ENCODE assay signal across 8 cellular contexts in genomic region chr9:114612272-114612923, GRCh38. TPM values are rescaled to one million over a fixed set of nuclear protein-coding genes. Genes with fewer than 3 reads are reported as not detected.
DNase-seq lines count a peak whose midpoint lies in the region; ATAC-seq, FAIRE-seq and TF ChIP-seq lines count a peak whose summit lies in the region.

No MANE protein-coding gene starts in this region.

- POLR2A ChIA-PET in SK-N-SH (lab: Yijun Ruan, JAX), result interaction anchor here (1.5 to 2.6 kb wide), 2 partner anchors 18 to 25 kb away, joined by 3 to 18 read pairs; partner anchors contain the start of gene ATP6V1G1

- TF ChIP-seq CTCF in GM12875 (IDR thresholded peaks at IDR 0.05; ENCODE audit: borderline replicate concordance, insufficient read depth, low read depth, low read length) (no peak), SK-N-SH (IDR thresholded peaks at IDR 0.05) (no peak), fibroblast of the aortic adventitia (IDR thresholded peaks at IDR 0.05; ENCODE audit: insufficient read depth, low read length) (no peak)

- WGBS in SK-N-SH (ENCODE audit: low lambda C conversion rate), result 69% methylated on average over 4 of the region's 4 CpGs

- TF ChIP-seq RAD21 in SK-N-SH (IDR thresholded peaks at IDR 0.05; ENCODE audit: low read length), result no peak

- H3K4me3 ChIP-seq in GM12875 (ENCODE audit: low read depth, low read length) (peak overlapping the region; percentile 62), SK-N-SH (ENCODE audit: low read depth in 2 of 2, low read length in 1 of 2) (peak overlapping the region; percentile 61 to 86; a peak in 3 of 4 replicates), fibroblast of the aortic adventitia (ENCODE audit: low read depth, low read length) (peak overlapping the region; percentile 75), rectal smooth muscle tissue (ENCODE audit: low read length) (peak overlapping the region; percentile 87)

- H3K9me3 ChIP-seq in SK-N-SH, result no peaks in the 10 kb centered on the region

- no peak for TF ChIP-seq EP300 in SK-N-SH (IDR thresholded peaks at IDR 0.05; ENCODE audit: borderline replicate concordance in 1 of 2, low read depth in 1 of 2, low read length in 1 of 2)

- H3K4me1 ChIP-seq in SK-N-SH (ENCODE audit: control insufficient read depth in 1 of 2, insufficient read depth in 2 of 2, low read depth in 1 of 2, low read length in 1 of 2) (peaks cover 4 to 15% of the 10 kb centered on the region in 2 experiments; a peak in 1 of 4 replicates), rectal smooth muscle tissue (ENCODE audit: control insufficient read depth, insufficient read depth, low read length) (peaks cover 16% of the 10 kb centered on the region)

- no peaks in the 10 kb centered on the region for H3K36me3 ChIP-seq in SK-N-SH (replicated peaks in 1 of 2; ENCODE audit: control insufficient read depth in 1 of 2, insufficient read depth in 2 of 2, low read length in 1 of 2)
- no peaks in the 10 kb centered on the region for H3K36me3 ChIP-seq in rectal smooth muscle tissue (ENCODE audit: control insufficient read depth, insufficient read depth, low read length)

- ATAC-seq in GM18519 (IDR thresholded peaks at IDR 0.05; ENCODE audit: low FRiP score, unreplicated experiment), result no peak

- H3K4me2 ChIP-seq in SK-N-SH, result peak overlapping the region; percentile 92

- no peaks in the 10 kb centered on the region; the same call in 1 of the 2 replicates for H3K79me2 ChIP-seq in SK-N-SH (ENCODE audit: insufficient read depth)

- CTCF ChIA-PET in SK-N-SH (lab: Yijun Ruan, JAX), result interaction anchor here (1.0 to 1.5 kb wide), 3 partner anchors 41 to 207 kb away, joined by 4 to 8 read pairs (median 7); no protein-coding TSS in a partner anchor

- H2AFZ ChIP-seq in SK-N-SH (ENCODE audit: low read depth), result 0 out of 2 replicates have a peak overlapping the region, but pooled peaks have one; percentile 80

- no peak for FAIRE-seq in HTR-8/SVneo (lab: Jason Lieb, UNC)

- H3K27me3 ChIP-seq in SK-N-SH (ENCODE audit: insufficient read depth), result no peaks in the 10 kb centered on the region
- no peaks in the 10 kb centered on the region for H3K27me3 ChIP-seq in rectal smooth muscle tissue (ENCODE audit: control insufficient read depth, insufficient read depth, low read length)

- H4K20me1 ChIP-seq in SK-N-SH (ENCODE audit: insufficient read depth), result no peaks in the 10 kb centered on the region

- no peaks in the 10 kb centered on the region for H3F3A ChIP-seq in SK-N-SH (replicated peaks; ENCODE audit: insufficient read depth)

- H3K27ac ChIP-seq in SK-N-SH (ENCODE audit: low read depth in 2 of 2, low read length in 1 of 2) (peak overlapping the region in 1 of 2 experiments; percentile 69; a peak in 3 of 4 replicates), rectal smooth muscle tissue (ENCODE audit: low read depth, low read length) (peak overlapping the region; percentile 95)

- H3K9me2 ChIP-seq in SK-N-SH, result no peaks in the 10 kb centered on the region

- peak; percentile 37 for DNase-seq in SK-N-SH
- no peak for DNase-seq in fibroblast of the aortic adventitia (ENCODE audit: low read depth)
- DNase-seq in HTR-8/SVneo (ENCODE audit: insufficient read length, low spot score), result no peak
- no peak for DNase-seq in SKM-1 treated with dmso at 0.1 percent for 144 hours (lab: John Stamatoyannopoulos, UW; ENCODE audit: unreplicated experiment)
- no peak for DNase-seq in middle frontal gyrus (ENCODE audit: extremely low spot score, low spot score)

- H3K9ac ChIP-seq in SK-N-SH, result peak overlapping the region; percentile 77; the same call in 1 of the 2 replicates
- peak overlapping the region; percentile 45 for H3K9ac ChIP-seq in rectal smooth muscle tissue (ENCODE audit: low read length)

TF ChIP-seq in SK-N-SH, 30 proteins besides CTCF, POLR2A, EP300 and RAD21:
- TF ChIP-seq POLR2AphosphoS5 (IDR thresholded peaks at IDR 0.05; ENCODE audit: low read depth, low read length) (no peak), MAX (IDR thresholded peaks at IDR 0.05; ENCODE audit: low read depth) (no peak)

RNA-seq across cellular contexts. Expression of gene TMEM268, which starts 1.3 kb away (rescaled TPM):
- polyA plus RNA-seq in SK-N-SH (2012; rRNA removed), result 5.8 and 7.4 TPM in 2 replicates
- 6.0 and 6.3 TPM in 2 replicates for polyA plus RNA-seq in SK-N-SH (2012; cell fraction: cytosol; rRNA removed)
- polyA plus RNA-seq in SK-N-SH (2012; cell fraction: nucleus; rRNA removed), result 6.4 and 8.3 TPM in 2 replicates
- 4.9 and 12.0 TPM in 2 replicates for total RNA-seq in fibroblast of the aortic adventitia (ENCODE audit: low replicate concordance)

RNA-seq across cellular contexts. Expression of gene ATP6V1G1, which starts 24.8 kb away (rescaled TPM):
- 119 and 143 TPM in 2 replicates for polyA plus RNA-seq in SK-N-SH (2012; rRNA removed)
- 157 and 182 TPM in 2 replicates for polyA plus RNA-seq in SK-N-SH (2012; cell fraction: cytosol; rRNA removed)
- polyA plus RNA-seq in SK-N-SH (2012; cell fraction: nucleus; rRNA removed), result 47.6 and 61.5 TPM in 2 replicates
- 88.2 and 128 TPM in 2 replicates for total RNA-seq in fibroblast of the aortic adventitia (ENCODE audit: low replicate concordance)

RNA-seq across cellular contexts. Expression of gene TEX53, which starts 45.2 kb away (rescaled TPM):
- not detected in 2 replicates for polyA plus RNA-seq in SK-N-SH (2012; rRNA removed)
- polyA plus RNA-seq in SK-N-SH (2012; cell fraction: cytosol; rRNA removed), result not detected in 2 replicates
- polyA plus RNA-seq in SK-N-SH (2012; cell fraction: nucleus; rRNA removed), result not detected in 2 replicates
- not detected in 2 replicates for total RNA-seq in fibroblast of the aortic adventitia (ENCODE audit: low replicate concordance)
